ENCODE assay signal across 29 cellular contexts in the genomic region with DNA sequence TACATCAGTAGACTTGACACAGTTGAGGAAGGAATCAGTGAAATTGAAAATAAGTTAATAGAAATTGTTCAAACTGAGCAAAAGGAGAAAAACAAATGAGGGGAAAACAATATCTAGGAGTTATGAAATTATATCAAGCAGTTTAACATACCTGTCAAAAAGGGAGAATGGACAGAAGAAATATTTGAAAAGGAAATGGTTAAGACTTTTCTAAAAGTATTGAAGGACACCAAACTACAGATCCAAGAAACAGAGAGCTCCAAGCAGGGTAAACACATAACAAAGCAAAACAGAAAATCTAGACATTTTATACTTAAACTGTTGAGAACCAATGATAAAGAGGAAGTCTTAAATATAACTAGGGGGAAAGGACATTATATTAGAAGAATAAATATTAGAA. TPM values are rescaled to one million over a fixed set of nuclear protein-coding genes. Genes with fewer than 3 reads are reported as not detected.
DNase-seq lines count a peak whose midpoint lies in the region; ATAC-seq and TF ChIP-seq lines count a peak whose summit lies in the region.
"Had no signal": no experiment of that assay in that cellular context is flagged by ENCODE, and none has a peak within 500 bp of the region (broad histone marks: within the 10 kb centered on the region; RNA-seq: fewer than 3 reads in every experiment).

No MANE protein-coding gene starts in this region.

- H3K9me3 ChIP-seq in MM.1S (replicated peaks; ENCODE audit: insufficient read depth, low read length), result no peaks in the 10 kb centered on the region
- H3K9me3 ChIP-seq: HAP-1 had no signal

- H3K4me1 Mint-ChIP-seq in activated CD8-positive, alpha-beta T cell treated with anti-CD3 and anti-CD28 coated beads for 36 hours (ENCODE audit: low read depth), result peaks cover 61% of the 10 kb centered on the region
- peaks cover 59% of the 10 kb centered on the region for H3K4me1 Mint-ChIP-seq in activated CD8-positive, alpha-beta T cell treated with anti-CD3 and anti-CD28 coated beads, Interleukin-2, amount 10 ng/mL, durations not matched to agents 7 days and 5 days (ENCODE audit: low read depth)
- peaks cover 47 to 53% of the 10 kb centered on the region in 2 donors for H3K4me1 Mint-ChIP-seq in natural killer cell treated with Interleukin-12 subunit alpha and Interleukin-12 subunit beta and Interleukin-15 and Interleukin-18, amount 100 ng/mL, for 72 hours (ENCODE audit: low read depth in 2 of 2)
- peaks cover 40 to 47% of the 10 kb centered on the region in 2 donors for H3K4me1 Mint-ChIP-seq in natural killer cell
- peaks cover 55% of the 10 kb centered on the region for H3K4me1 Mint-ChIP-seq in activated T-helper 17 cell treated with anti-CD3 and anti-CD28 coated beads, Interleukin-2, amount 50 U/mL, for 72 hours
- H3K4me1 Mint-ChIP-seq: IgD-negative memory B cell had no signal

- no peak overlapping the region for H2AFZ ChIP-seq in MM.1S (ENCODE audit: low read length)

- H4K20me1 ChIP-seq in MM.1S (ENCODE audit: insufficient read depth, low read length), result no peaks in the 10 kb centered on the region
- H4K20me1 ChIP-seq: BLaER1 had no signal

- DNase-seq in activated CD8-positive, alpha-beta T cell treated with anti-CD3 and anti-CD28 coated beads for 36 hours, result no peak
- no peak for DNase-seq in activated CD8-positive, alpha-beta T cell treated with anti-CD3 and anti-CD28 coated beads, Interleukin-2, amount 10 ng/mL, durations not matched to agents 7 days and 5 days
- DNase-seq in natural killer cell treated with Interleukin-12 subunit alpha and Interleukin-12 subunit beta and Interleukin-15 and Interleukin-18, amount 100 ng/mL, for 72 hours (ENCODE audit: low spot score), result no peak
- DNase-seq in natural killer cell, result no peak
- DNase-seq in MM.1S, result no peak
- DNase-seq in NCI-H1105 (lab: John Stamatoyannopoulos, UW), result no peak
- DNase-seq: Caco-2; CD4-positive, CD25-positive, alpha-beta regulatory T cell; DMS79; EL; GDM1; GOT3; NCI-H1092; NCI-H1436; NCI-H187; NCI-H2081 treated with DMSO at 0.1 percent for 48 hours; NCI-H2171; NCI-H226; NCI-H510A; NCI-H69; SHP77 had no signal

- no peak for ATAC-seq in activated CD8-positive, alpha-beta T cell treated with anti-CD3 and anti-CD28 coated beads for 36 hours
- no peak for ATAC-seq in activated CD8-positive, alpha-beta T cell treated with anti-CD3 and anti-CD28 coated beads, Interleukin-2, amount 10 ng/mL, durations not matched to agents 7 days and 5 days
- no peak for ATAC-seq in natural killer cell treated with Interleukin-12 subunit alpha and Interleukin-12 subunit beta and Interleukin-15 and Interleukin-18, amount 100 ng/mL, for 72 hours
- ATAC-seq in natural killer cell, result no peak
- no peak for ATAC-seq in activated T-helper 17 cell treated with anti-CD3 and anti-CD28 coated beads, Interleukin-2, amount 50 U/mL, for 72 hours (replicated peaks)
- ATAC-seq: GM12878, Panc1 had no signal

- H3K4me1 ChIP-seq in MM.1S (ENCODE audit: low read length), result no peaks in the 10 kb centered on the region
- H3K4me1 ChIP-seq: BLaER1, HAP-1 had no signal

- H3K36me3 ChIP-seq in MM.1S (replicated peaks; ENCODE audit: insufficient read depth, low read length), result no peaks in the 10 kb centered on the region
- H3K36me3 ChIP-seq: BLaER1, HAP-1 had no signal

- peaks cover 35% of the 10 kb centered on the region for H3K9me3 Mint-ChIP-seq in activated CD8-positive, alpha-beta T cell treated with anti-CD3 and anti-CD28 coated beads for 36 hours
- peaks cover 24% of the 10 kb centered on the region for H3K9me3 Mint-ChIP-seq in activated CD8-positive, alpha-beta T cell treated with anti-CD3 and anti-CD28 coated beads, Interleukin-2, amount 10 ng/mL, durations not matched to agents 7 days and 5 days (ENCODE audit: insufficient read depth)
- H3K9me3 Mint-ChIP-seq in natural killer cell treated with Interleukin-12 subunit alpha and Interleukin-12 subunit beta and Interleukin-15 and Interleukin-18, amount 100 ng/mL, for 72 hours, result peaks cover 14% of the 10 kb centered on the region
- peaks cover 5 to 10% of the 10 kb centered on the region in 2 donors for H3K9me3 Mint-ChIP-seq in natural killer cell
- H3K9me3 Mint-ChIP-seq in activated T-helper 17 cell treated with anti-CD3 and anti-CD28 coated beads, Interleukin-2, amount 50 U/mL, for 72 hours, result peaks cover 25% of the 10 kb centered on the region

- H3K27ac ChIP-seq in MM.1S (ENCODE audit: low read length), result no peak overlapping the region
- H3K27ac ChIP-seq: BLaER1, RWPE1 had no signal

- intact Hi-C loops in activated CD8-positive, alpha-beta T cell treated with anti-CD3 and anti-CD28 coated beads for 36 hours (cut with micrococcal nuclease), result no loop called here
- intact Hi-C loops in natural killer cell (cut with micrococcal nuclease), result no loop called here

- no peak for TF ChIP-seq CTCF in activated CD8-positive, alpha-beta T cell treated with anti-CD3 and anti-CD28 coated beads for 36 hours (IDR thresholded peaks at IDR 0.05)
- no peak for TF ChIP-seq CTCF in natural killer cell (IDR thresholded peaks at IDR 0.05)
- no peak for TF ChIP-seq CTCF in MM.1S (IDR thresholded peaks at IDR 0.05; ENCODE audit: low read length)

- peak overlapping the region; percentile 57 for H3K27ac Mint-ChIP-seq in activated CD8-positive, alpha-beta T cell treated with anti-CD3 and anti-CD28 coated beads for 36 hours
- no peak overlapping the region for H3K27ac Mint-ChIP-seq in activated CD8-positive, alpha-beta T cell treated with anti-CD3 and anti-CD28 coated beads, Interleukin-2, amount 10 ng/mL, durations not matched to agents 7 days and 5 days
- H3K27ac Mint-ChIP-seq in natural killer cell treated with Interleukin-12 subunit alpha and Interleukin-12 subunit beta and Interleukin-15 and Interleukin-18, amount 100 ng/mL, for 72 hours, result peak overlapping the region; percentile 52 to 66
- peak overlapping the region in 1 of 2 donors; percentile 30 for H3K27ac Mint-ChIP-seq in natural killer cell
- peak overlapping the region; percentile 13 for H3K27ac Mint-ChIP-seq in activated T-helper 17 cell treated with anti-CD3 and anti-CD28 coated beads, Interleukin-2, amount 50 U/mL, for 72 hours
- H3K27ac Mint-ChIP-seq: IgD-negative memory B cell had no signal

- H3K27me3 ChIP-seq in MM.1S (replicated peaks; ENCODE audit: insufficient read depth, low read length), result no peaks in the 10 kb centered on the region
- H3K27me3 ChIP-seq: BLaER1 had no signal

- no peak overlapping the region for H3K4me3 Mint-ChIP-seq in activated CD8-positive, alpha-beta T cell treated with anti-CD3 and anti-CD28 coated beads for 36 hours
- H3K4me3 Mint-ChIP-seq in activated CD8-positive, alpha-beta T cell treated with anti-CD3 and anti-CD28 coated beads, Interleukin-2, amount 10 ng/mL, durations not matched to agents 7 days and 5 days, result no peak overlapping the region
- peak overlapping the region; percentile 38 for H3K4me3 Mint-ChIP-seq in natural killer cell treated with Interleukin-12 subunit alpha and Interleukin-12 subunit beta and Interleukin-15 and Interleukin-18, amount 100 ng/mL, for 72 hours
- H3K4me3 Mint-ChIP-seq in natural killer cell, result no peak overlapping the region
- H3K4me3 Mint-ChIP-seq in activated T-helper 17 cell treated with anti-CD3 and anti-CD28 coated beads, Interleukin-2, amount 50 U/mL, for 72 hours, result peak overlapping the region; percentile 89
- H3K4me3 Mint-ChIP-seq: IgD-negative memory B cell had no signal

- no peaks in the 10 kb centered on the region for H3K9me2 ChIP-seq in MM.1S (replicated peaks; ENCODE audit: insufficient read depth, low read length)

- H3K79me2 ChIP-seq in MM.1S (ENCODE audit: low read length), result no peaks in the 10 kb centered on the region

- no peaks in the 10 kb centered on the region for H3K27me3 Mint-ChIP-seq in activated CD8-positive, alpha-beta T cell treated with anti-CD3 and anti-CD28 coated beads for 36 hours
- H3K27me3 Mint-ChIP-seq in activated CD8-positive, alpha-beta T cell treated with anti-CD3 and anti-CD28 coated beads, Interleukin-2, amount 10 ng/mL, durations not matched to agents 7 days and 5 days (ENCODE audit: low read depth), result no peaks in the 10 kb centered on the region
- no peaks in the 10 kb centered on the region for H3K27me3 Mint-ChIP-seq in natural killer cell treated with Interleukin-12 subunit alpha and Interleukin-12 subunit beta and Interleukin-15 and Interleukin-18, amount 100 ng/mL, for 72 hours
- no peaks in the 10 kb centered on the region for H3K27me3 Mint-ChIP-seq in natural killer cell (ENCODE audit: low read depth in 2 of 2)
- no peaks in the 10 kb centered on the region for H3K27me3 Mint-ChIP-seq in activated T-helper 17 cell treated with anti-CD3 and anti-CD28 coated beads, Interleukin-2, amount 50 U/mL, for 72 hours
- H3K27me3 Mint-ChIP-seq: CD4-positive, CD25-positive, alpha-beta regulatory T cell had no signal

- H3F3A ChIP-seq in MM.1S (ENCODE audit: insufficient read depth, low read length), result no peaks in the 10 kb centered on the region

- POLR2A ChIA-PET in activated CD8-positive, alpha-beta T cell treated with anti-CD3 and anti-CD28 coated beads for 36 hours (lab: Charles Lee), result interaction anchor here (0.9 kb wide), 1 partner anchor 14 kb away, joined by 3 read pairs; no protein-coding TSS in a partner anchor
- POLR2A ChIA-PET in activated CD8-positive, alpha-beta T cell treated with anti-CD3 and anti-CD28 coated beads, Interleukin-2, amount 10 ng/mL, durations not matched to agents 7 days and 5 days (lab: Charles Lee), result interaction anchor here (0.9 kb wide), 1 partner anchor 10 kb away, joined by 5 read pairs; no protein-coding TSS in a partner anchor

- H3K4me3 ChIP-seq in MM.1S (ENCODE audit: low read length), result no peak overlapping the region
- H3K4me3 ChIP-seq: BLaER1, GM12878, HAP-1 had no signal

- no peak overlapping the region for H3K4me2 ChIP-seq in MM.1S (ENCODE audit: low read depth, low read length)
- H3K4me2 ChIP-seq: BLaER1 had no signal

- no peak overlapping the region for H3K9ac ChIP-seq in MM.1S (ENCODE audit: low read length)
- H3K9ac ChIP-seq: BLaER1 had no signal

- peaks cover 53% of the 10 kb centered on the region for H3K36me3 Mint-ChIP-seq in activated CD8-positive, alpha-beta T cell treated with anti-CD3 and anti-CD28 coated beads for 36 hours (ENCODE audit: low read depth)
- H3K36me3 Mint-ChIP-seq in activated CD8-positive, alpha-beta T cell treated with anti-CD3 and anti-CD28 coated beads, Interleukin-2, amount 10 ng/mL, durations not matched to agents 7 days and 5 days (ENCODE audit: low read depth), result peaks cover 63% of the 10 kb centered on the region
- peaks cover 37% of the 10 kb centered on the region for H3K36me3 Mint-ChIP-seq in natural killer cell treated with Interleukin-12 subunit alpha and Interleukin-12 subunit beta and Interleukin-15 and Interleukin-18, amount 100 ng/mL, for 72 hours
- H3K36me3 Mint-ChIP-seq in natural killer cell, result peaks cover 28% of the 10 kb centered on the region
- H3K36me3 Mint-ChIP-seq in activated T-helper 17 cell treated with anti-CD3 and anti-CD28 coated beads, Interleukin-2, amount 50 U/mL, for 72 hours (ENCODE audit: low read depth), result peaks cover 38% of the 10 kb centered on the region

- CTCF ChIA-PET in activated CD8-positive, alpha-beta T cell treated with anti-CD3 and anti-CD28 coated beads for 36 hours (lab: Charles Lee), result interaction anchor here (1.1 to 5.7 kb wide), 2 partner anchors 12 to 226 kb away, joined by 3 to 42 read pairs; partner anchors contain the start of gene GIMAP1
- CTCF ChIA-PET in activated CD8-positive, alpha-beta T cell treated with anti-CD3 and anti-CD28 coated beads, Interleukin-2, amount 10 ng/mL, durations not matched to agents 7 days and 5 days (lab: Charles Lee), result interaction anchor here (0.9 to 1.5 kb wide), 2 partner anchors 13 to 97 kb away, joined by 4 to 5 read pairs; partner anchors contain the start of gene GIMAP6

RNA-seq across cellular contexts. Expression of gene GIMAP5, which starts 8.6 kb away (rescaled TPM):
- total RNA-seq in activated CD8-positive, alpha-beta T cell treated with anti-CD3 and anti-CD28 coated beads for 36 hours, result 10 to 100 TPM; 37.6 to 40.7 TPM
- total RNA-seq in activated CD8-positive, alpha-beta T cell treated with anti-CD3 and anti-CD28 coated beads, Interleukin-2, amount 10 ng/mL, durations not matched to agents 7 days and 5 days, result 10 to 100 TPM; 56.3 to 63.3 TPM
- total RNA-seq in natural killer cell treated with Interleukin-12 subunit alpha and Interleukin-12 subunit beta and Interleukin-15 and Interleukin-18, amount 100 ng/mL, for 72 hours, result 100 to 1,000 TPM in 1 of 2 donors, 10 to 100 TPM in 1; 75.5 to 136 TPM
- 10 to 100 TPM; 29.2 to 64.1 (median 35.3) TPM for total RNA-seq in natural killer cell
- total RNA-seq in activated T-helper 17 cell treated with anti-CD3 and anti-CD28 coated beads, Interleukin-2, amount 50 U/mL, for 72 hours, result 100 to 1,000 TPM; 106 to 142 TPM
- total RNA-seq: Caco-2 had no signal

RNA-seq across cellular contexts. Expression of gene GIMAP1, which starts 12.2 kb away (rescaled TPM):
- 1 to 10 TPM; 8.7 to 9.3 TPM for total RNA-seq in activated CD8-positive, alpha-beta T cell treated with anti-CD3 and anti-CD28 coated beads for 36 hours
- 10 to 100 TPM; 19.0 to 20.2 TPM for total RNA-seq in activated CD8-positive, alpha-beta T cell treated with anti-CD3 and anti-CD28 coated beads, Interleukin-2, amount 10 ng/mL, durations not matched to agents 7 days and 5 days
- 1 to 10 TPM; 6.6 to 8.8 TPM for total RNA-seq in natural killer cell treated with Interleukin-12 subunit alpha and Interleukin-12 subunit beta and Interleukin-15 and Interleukin-18, amount 100 ng/mL, for 72 hours
- total RNA-seq in natural killer cell, result 10 to 100 TPM; 11.1 to 23.9 (median 13.3) TPM
- 1 to 10 TPM; 5.1 to 5.6 TPM for total RNA-seq in activated T-helper 17 cell treated with anti-CD3 and anti-CD28 coated beads, Interleukin-2, amount 50 U/mL, for 72 hours
- total RNA-seq: Caco-2, SK-MEL-5 had no signal

RNA-seq across cellular contexts. Expression of gene GIMAP2, which starts 43.1 kb away (rescaled TPM):
- 10 to 100 TPM; 42.2 to 42.7 TPM for total RNA-seq in activated CD8-positive, alpha-beta T cell treated with anti-CD3 and anti-CD28 coated beads for 36 hours
- 10 to 100 TPM; 79.0 to 82.9 TPM for total RNA-seq in activated CD8-positive, alpha-beta T cell treated with anti-CD3 and anti-CD28 coated beads, Interleukin-2, amount 10 ng/mL, durations not matched to agents 7 days and 5 days
- 10 to 100 TPM; 26.1 to 39.2 TPM for total RNA-seq in natural killer cell treated with Interleukin-12 subunit alpha and Interleukin-12 subunit beta and Interleukin-15 and Interleukin-18, amount 100 ng/mL, for 72 hours
- 10 to 100 TPM; 47.5 to 77.5 (median 61.0) TPM for total RNA-seq in natural killer cell
- 10 to 100 TPM; 29.1 to 44.9 TPM for total RNA-seq in activated T-helper 17 cell treated with anti-CD3 and anti-CD28 coated beads, Interleukin-2, amount 50 U/mL, for 72 hours
- total RNA-seq: Caco-2 had no signal

Comparison
In these comparisons a context has a peak if more than half of its experiments do, and no peak if none do; other contexts are left out.
1. H3K4me3 Mint-ChIP-seq: peak in natural killer cell treated with Interleukin-12 subunit alpha and Interleukin-12 subunit beta and Interleukin-15 and Interleukin-18, amount 100 ng/mL, for 72 hours (single experiment) and activated T-helper 17 cell treated with anti-CD3 and anti-CD28 coated beads, Interleukin-2, amount 50 U/mL, for 72 hours (single experiment); none in activated CD8-positive, alpha-beta T cell treated with anti-CD3 and anti-CD28 coated beads for 36 hours (single experiment), activated CD8-positive, alpha-beta T cell treated with anti-CD3 and anti-CD28 coated beads, Interleukin-2, amount 10 ng/mL, durations not matched to agents 7 days and 5 days (single experiment) and natural killer cell (single experiment).